In genomic region chr17:66947311-66947710, GRCh38 we compare ENCODE assay signal across 22 cellular contexts. TPM values are rescaled to one million over a fixed set of nuclear protein-coding genes. Genes with fewer than 3 reads are reported as not detected.
"Had no signal": no experiment of that assay in that cellular context is flagged by ENCODE, and none has a peak within 500 bp of the region (broad histone marks: within the 10 kb centered on the region; RNA-seq: fewer than 3 reads in every experiment).

No MANE protein-coding gene starts in this region.

- ATAC-seq: activated CD4-positive, alpha-beta T cell treated with anti-CD3 and anti-CD28 coated beads for 36 hours; left lung; natural killer cell treated with Interleukin-12 subunit alpha and Interleukin-12 subunit beta and Interleukin-15 and Interleukin-18, amount 100 ng/mL, for 72 hours; right cardiac atrium; T-cell had no signal

- H3K9me3 ChIP-seq: adrenal gland, esophagus squamous epithelium, left lung had no signal

- H3K27me3 ChIP-seq: cardiac muscle cell, hepatocyte had no signal

- H3K36me3 ChIP-seq: adrenal gland, cardiac muscle cell, esophagus squamous epithelium, left lung had no signal

- DNase-seq: activated CD4-positive, alpha-beta memory T cell treated with anti-CD3 and anti-CD28 coated beads, Interleukin-2, amount 10 ng/mL, durations not matched to agents 7 days and 5 days; activated CD4-positive, alpha-beta T cell treated with anti-CD3 and anti-CD28 coated beads for 36 hours; activated effector memory CD4-positive, alpha-beta T cell treated with Interleukin-2 at 50 U/mL for 16 hours; activated T-cell treated with anti-CD3 and anti-CD28 coated beads, Interleukin-2, amount 50 U/mL, for 24 hours; adrenal gland; esophagus squamous epithelium; nucleus accumbens; right cardiac atrium; small intestine; stimulated activated CD4-positive, alpha-beta T cell treated with anti-CD3 and anti-CD28 coated beads, Interleukin-4, amount 100 ng/mL, for 4 hours; stimulated activated CD8-positive, alpha-beta memory T cell treated with anti-CD3 and anti-CD28 coated beads, Interleukin-4, amount 100 ng/mL, for 48 hours; T-cell; T-helper 9 cell had no signal

- H3K4me1 ChIP-seq: left lung had no signal

- H3K27ac ChIP-seq: adrenal gland, cardiac muscle cell, esophagus squamous epithelium, hepatocyte, left lung, VCaP had no signal

- H3K4me3 ChIP-seq: adrenal gland, cardiac muscle cell, esophagus squamous epithelium, hepatocyte, left lung had no signal

RNA-seq across cellular contexts. Expression of gene CACNG4, which starts 17.2 kb away (rescaled TPM):
- total RNA-seq: activated CD4-positive, alpha-beta memory T cell treated with anti-CD3 and anti-CD28 coated beads, Interleukin-2, amount 10 ng/mL, durations not matched to agents 7 days and 5 days; activated CD4-positive, alpha-beta T cell treated with anti-CD3 and anti-CD28 coated beads for 36 hours; fibroblast of villous mesenchyme; glomerular endothelial cell; mucosa of gallbladder; natural killer cell treated with Interleukin-12 subunit alpha and Interleukin-12 subunit beta and Interleukin-15 and Interleukin-18, amount 100 ng/mL, for 72 hours had no signal
- polyA plus RNA-seq: keratinocyte had no signal
